Comparison of ENCODE assay signal across 14 cellular contexts in the genomic region with DNA sequence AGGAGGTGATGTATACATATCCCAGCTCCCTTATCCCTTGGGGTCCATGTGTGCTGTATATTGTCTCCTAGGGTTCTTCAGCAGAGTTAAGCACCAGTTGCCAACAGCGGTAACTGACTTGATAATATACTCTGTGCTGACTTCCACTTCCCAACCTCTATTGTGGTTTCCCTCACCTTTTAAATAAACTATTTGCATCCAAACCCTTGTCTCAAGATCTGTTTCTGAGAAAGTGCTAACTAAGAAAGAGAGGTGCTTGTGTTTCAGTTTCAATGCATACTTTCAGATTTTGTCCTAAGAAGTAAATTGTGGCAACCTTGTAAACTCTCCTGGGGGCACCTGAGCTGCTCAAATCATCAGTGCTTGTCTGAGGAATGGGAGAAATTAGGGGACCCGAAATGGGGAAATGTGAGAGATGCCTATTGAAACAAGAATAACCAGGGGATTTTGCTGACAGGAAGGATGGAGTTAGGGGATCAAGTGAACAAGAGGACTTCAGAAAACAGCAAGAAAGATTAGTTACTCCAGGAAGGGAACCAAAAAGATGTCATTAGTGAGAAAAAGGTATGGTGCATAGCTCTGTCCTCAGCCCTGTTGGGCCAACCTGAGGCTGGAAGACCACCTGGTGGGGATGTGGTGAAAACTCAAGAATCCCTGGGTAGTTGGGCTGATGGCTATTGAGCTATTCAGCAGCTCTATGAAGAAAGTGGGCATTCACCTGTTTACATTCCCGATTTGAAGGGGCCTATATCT. TPM values are rescaled to one million over a fixed set of nuclear protein-coding genes. Genes with fewer than 3 reads are reported as not detected.
A peak's percentile ranks its signal among the peaks of the same experiment; 100 is the strongest.
DNase-seq lines count a peak whose midpoint lies in the region; ATAC-seq and FAIRE-seq lines count a peak whose summit lies in the region.
"Had no signal": no experiment of that assay in that cellular context is flagged by ENCODE, and none has a peak within 500 bp of the region (broad histone marks: within the 10 kb centered on the region; RNA-seq: fewer than 3 reads in every experiment).

No MANE protein-coding gene starts in this region.

- 55 to 71% (median 63%) methylated on average over 3 of the region's 3 CpGs for WGBS in small intestine, 3 donors

- H3K27me3 Mint-ChIP-seq in activated CD4-positive, alpha-beta memory T cell treated with anti-CD3 and anti-CD28 coated beads for 36 hours, result peaks cover 13% of the 10 kb centered on the region
- peaks cover 2 to 8% (median 7%) of the 10 kb centered on the region in 3 donors for H3K27me3 Mint-ChIP-seq in immature natural killer cell (ENCODE audit: low read depth in 3 of 3)

- H3K9me3 Mint-ChIP-seq in activated CD4-positive, alpha-beta memory T cell treated with anti-CD3 and anti-CD28 coated beads for 36 hours, result no peaks in the 10 kb centered on the region
- no peaks in the 10 kb centered on the region for H3K9me3 Mint-ChIP-seq in immature natural killer cell

- no peaks in the 10 kb centered on the region for H3K4me1 Mint-ChIP-seq in activated CD4-positive, alpha-beta memory T cell treated with anti-CD3 and anti-CD28 coated beads for 36 hours (ENCODE audit: low read depth)
- no peaks in the 10 kb centered on the region for H3K4me1 Mint-ChIP-seq in immature natural killer cell

- H3K9me3 ChIP-seq in small intestine (ENCODE audit: control insufficient read depth, low read depth), result no peaks in the 10 kb centered on the region
- H3K9me3 ChIP-seq: transverse colon had no signal

- no peak for FAIRE-seq in small intestine (lab: Jason Lieb, UNC)

- no peak overlapping the region for H3K4me3 Mint-ChIP-seq in activated CD4-positive, alpha-beta memory T cell treated with anti-CD3 and anti-CD28 coated beads for 36 hours
- no peak overlapping the region for H3K4me3 Mint-ChIP-seq in immature natural killer cell

- CTCF ChIA-PET in activated CD4-positive, alpha-beta memory T cell treated with anti-CD3 and anti-CD28 coated beads for 36 hours (lab: Charles Lee), result no interaction called here

- ATAC-seq in GM18502 (IDR thresholded peaks at IDR 0.05; ENCODE audit: poor library complexity, unreplicated experiment) (peak; percentile 97), GM19452 (IDR thresholded peaks at IDR 0.05; ENCODE audit: unreplicated experiment) (peak; percentile 94), HG02852 (IDR thresholded peaks at IDR 0.05; ENCODE audit: unreplicated experiment) (peak; percentile 98), HG03469 (IDR thresholded peaks at IDR 0.05; ENCODE audit: unreplicated experiment) (peak; percentile 87)

- H3K4me1 ChIP-seq in small intestine (ENCODE audit: control insufficient read depth in 2 of 2, insufficient read depth in 1 of 2, low read depth in 1 of 2, low read length in 1 of 2), result no peaks in the 10 kb centered on the region
- H3K4me1 ChIP-seq: transverse colon had no signal

- no peaks in the 10 kb centered on the region for H3K36me3 ChIP-seq in small intestine (ENCODE audit: control insufficient read depth in 2 of 2, insufficient read depth in 2 of 2, low read length in 2 of 2)
- H3K36me3 ChIP-seq: transverse colon had no signal

- H3K36me3 Mint-ChIP-seq in activated CD4-positive, alpha-beta memory T cell treated with anti-CD3 and anti-CD28 coated beads for 36 hours, result no peaks in the 10 kb centered on the region
- no peaks in the 10 kb centered on the region for H3K36me3 Mint-ChIP-seq in immature natural killer cell

- peaks cover 0 to 2% of the 10 kb centered on the region in 2 donors for H3K27me3 ChIP-seq in small intestine (ENCODE audit: control insufficient read depth in 2 of 2, insufficient read depth in 2 of 2, low read length in 2 of 2)
- H3K27me3 ChIP-seq: transverse colon had no signal

- intact Hi-C loops in activated CD4-positive, alpha-beta memory T cell treated with anti-CD3 and anti-CD28 coated beads for 36 hours (cut with micrococcal nuclease), result no loop called here

- H3K4me3 ChIP-seq in small intestine (ENCODE audit: low read depth in 1 of 2, low read length in 2 of 2), result no peak overlapping the region
- H3K4me3 ChIP-seq: transverse colon had no signal

- no peak for DNase-seq in activated CD4-positive, alpha-beta memory T cell treated with anti-CD3 and anti-CD28 coated beads for 36 hours
- DNase-seq in immature natural killer cell (no peak), small intestine (no peak), NCI-H1105 (lab: John Stamatoyannopoulos, UW) (no peak)
- DNase-seq: AML-193, hippocampal formation, midbrain, OCI-M1, T-helper 9 cell, transverse colon had no signal

- H3K27ac Mint-ChIP-seq in activated CD4-positive, alpha-beta memory T cell treated with anti-CD3 and anti-CD28 coated beads for 36 hours, result no peak overlapping the region
- no peak overlapping the region for H3K27ac Mint-ChIP-seq in immature natural killer cell

- POLR2A ChIA-PET in activated CD4-positive, alpha-beta memory T cell treated with anti-CD3 and anti-CD28 coated beads for 36 hours (lab: Charles Lee), result no interaction called here

- H3K27ac ChIP-seq in small intestine (ENCODE audit: low read depth in 1 of 2, low read length in 1 of 2), result no peak overlapping the region
- H3K27ac ChIP-seq: transverse colon had no signal

RNA-seq across cellular contexts. Expression of gene MRPL3, which starts 50.9 kb away (rescaled TPM):
- 100 to 1,000 TPM; 145 to 146 TPM for total RNA-seq in activated CD4-positive, alpha-beta memory T cell treated with anti-CD3 and anti-CD28 coated beads for 36 hours
- 100 to 1,000 TPM in 1 of 3 donors, 10 to 100 TPM in 2; 63.5 to 101 (median 66.5) TPM for polyA plus RNA-seq in immature natural killer cell
- 100 to 1,000 TPM in 1 of 3 donors, 10 to 100 TPM in 2; 63.2 to 113 (median 73.6) TPM for polyA plus RNA-seq in small intestine
